12 cellular contexts compared by ENCODE assay signal in the genomic region with DNA sequence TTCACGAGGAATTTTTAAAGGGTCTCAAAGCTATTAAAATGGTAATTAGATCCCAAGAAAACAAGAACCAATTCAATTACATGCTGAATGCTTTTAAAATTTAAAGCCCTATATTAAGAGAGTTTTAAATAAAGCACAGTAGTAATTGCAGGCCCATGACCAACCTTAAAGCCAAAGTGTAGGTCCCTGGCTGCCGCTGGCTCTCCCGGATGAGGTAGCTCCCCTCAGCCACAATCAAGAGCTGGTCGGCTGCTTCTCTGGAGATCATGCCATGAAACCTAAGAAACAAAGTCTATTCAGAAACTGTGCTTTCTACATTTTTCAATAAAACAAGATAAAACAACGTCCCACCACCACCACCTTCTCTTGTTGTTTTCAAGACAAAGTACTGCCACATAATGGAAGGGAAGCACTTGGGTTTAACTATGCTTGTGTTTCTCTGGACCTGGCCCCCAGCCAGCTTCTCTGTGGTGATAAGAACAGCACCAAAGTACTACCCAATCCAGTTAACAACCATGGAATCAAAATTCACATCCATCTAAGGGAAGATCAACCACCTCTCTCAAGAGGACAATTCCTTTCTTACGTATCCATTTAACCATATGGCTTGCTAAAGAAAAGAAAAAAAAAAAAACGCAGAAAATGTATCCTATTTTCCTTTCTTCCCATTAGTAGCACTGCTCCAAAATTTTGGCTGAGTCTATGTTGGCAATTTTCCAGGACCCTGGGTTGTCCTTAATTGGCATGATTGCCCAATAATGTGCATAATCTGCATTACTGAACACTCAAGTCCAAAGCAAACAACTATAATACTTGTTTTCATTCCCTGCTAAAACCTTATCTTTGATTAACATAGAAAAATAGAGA.
DNase-seq lines count a peak whose midpoint lies in the region; ATAC-seq and TF ChIP-seq lines count a peak whose summit lies in the region.
"Had no signal": no experiment of that assay in that cellular context is flagged by ENCODE, and none has a peak within 500 bp of the region (broad histone marks: within the 10 kb centered on the region; RNA-seq: fewer than 3 reads in every experiment).

No MANE protein-coding gene starts in this region.

- DNase-seq in G401 (ENCODE audit: low spot score) (peak; percentile 68), NCI-H2171 (lab: John Stamatoyannopoulos, UW) (peak; percentile 81), body of pancreas (peak in 3 of 4 donors; percentile 4 to 39 (median 18)), medulla oblongata (ENCODE audit: extremely low spot score) (peak; percentile 13), SW480 (ENCODE audit: low spot score) (no peak)
- DNase-seq: activated CD4-positive, alpha-beta T cell treated with anti-CD3 and anti-CD28 coated beads, Interleukin-2, amount 50 U/mL, for 1 hour; activated naive CD4-positive, alpha-beta T cell treated with anti-CD3 and anti-CD28 coated beads, Interleukin-2, amount 10 ng/mL, durations not matched to agents 7 days and 5 days; NCI-H526; stimulated activated naive CD4-positive, alpha-beta T cell had no signal

- ATAC-seq in body of pancreas (no peak), HG03139 (IDR thresholded peaks at IDR 0.05; ENCODE audit: unreplicated experiment) (no peak), HG03439 (IDR thresholded peaks at IDR 0.05; ENCODE audit: unreplicated experiment) (no peak), GM21786 (IDR thresholded peaks at IDR 0.05; ENCODE audit: unreplicated experiment) (no peak)

- H3K4me1 ChIP-seq in body of pancreas = no peaks in the 10 kb centered on the region

- no peaks in the 10 kb centered on the region for H3K27me3 ChIP-seq in body of pancreas

- H3K36me3 ChIP-seq in body of pancreas (replicated peaks in 1 of 2; ENCODE audit: insufficient read depth in 1 of 2, low read depth in 2 of 2) = no peaks in the 10 kb centered on the region

- H3K4me3 ChIP-seq in body of pancreas = no peak overlapping the region

- in situ Hi-C loops in G401 (cut with HindIII; ENCODE audit: low sequenced_read_pairs) = no loop called here

- WGBS in body of pancreas, 2 donors = 84 to 89% methylated on average over 7 of the region's 7 CpGs

- intact Hi-C loops in body of pancreas (cut with DNase I) = no loop called here

- TF ChIP-seq CTCF in body of pancreas (IDR thresholded peaks at IDR 0.05) = no peak

- TF ChIP-seq POLR2A in body of pancreas (IDR thresholded peaks at IDR 0.05) = no peak

- no peak overlapping the region for H3K27ac ChIP-seq in body of pancreas

- H3K9me3 ChIP-seq in body of pancreas = no peaks in the 10 kb centered on the region
